In the genomic region with DNA sequence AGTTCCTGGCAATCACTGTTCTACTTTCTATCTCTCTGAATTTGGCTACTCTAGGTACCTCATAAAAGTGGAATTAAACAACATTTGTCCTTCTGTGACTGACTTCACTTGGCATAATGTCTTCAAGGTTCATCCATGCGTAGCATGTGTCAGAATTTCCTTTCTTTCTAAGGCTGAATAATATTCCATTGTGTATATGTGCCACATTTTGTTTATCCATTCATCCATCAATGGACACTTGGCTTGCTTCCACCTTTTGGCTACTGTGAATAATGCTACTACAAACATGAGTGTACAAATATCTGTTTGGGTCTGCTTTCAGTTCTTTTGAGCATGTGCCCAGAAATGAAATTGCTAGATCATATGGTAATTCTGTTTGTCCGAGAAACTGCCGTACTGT, we compare ENCODE assay signal across 22 cellular contexts. TPM values are rescaled to one million over a fixed set of nuclear protein-coding genes. Genes with fewer than 3 reads are reported as not detected.
DNase-seq lines count a peak whose midpoint lies in the region; ATAC-seq and TF ChIP-seq lines count a peak whose summit lies in the region.
"Had no signal": no experiment of that assay in that cellular context is flagged by ENCODE, and none has a peak within 500 bp of the region (broad histone marks: within the 10 kb centered on the region; RNA-seq: fewer than 3 reads in every experiment).

No MANE protein-coding gene starts in this region.

- CTCF ChIA-PET in MCF 10A (lab: Yijun Ruan, JAX), result no interaction called here

- POLR2A ChIA-PET in MCF 10A (lab: Yijun Ruan, JAX), result interaction anchor here (0.8 kb wide), 1 partner anchor 11 kb away, joined by 3 read pairs; no protein-coding TSS in a partner anchor

- DNase-seq in ELR (ENCODE audit: low read depth), result peak; percentile 29
- DNase-seq in NCI-H2081 (lab: John Stamatoyannopoulos, UW), result peak; percentile 58 to 86
- peak; percentile 53 for DNase-seq in astrocyte of the cerebellum (ENCODE audit: low read depth)
- peak; percentile 47 for DNase-seq in glomerular visceral epithelial cell (ENCODE audit: extremely low spot score)
- DNase-seq in posterior vena cava (ENCODE audit: low spot score), result no peak
- no peak for DNase-seq in MCF 10A (ENCODE audit: unreplicated experiment)
- DNase-seq in DMS153 (lab: John Stamatoyannopoulos, UW), result no peak
- DNase-seq: activated CD4-positive, alpha-beta T cell treated with anti-CD3 and anti-CD28 coated beads for 4 hours; activated CD8-positive, alpha-beta memory T cell treated with anti-CD3 and anti-CD28 coated beads, Interleukin-2, amount 50 U/mL, for 4 hours; activated effector memory CD4-positive, alpha-beta T cell treated with anti-CD3 and anti-CD28 coated beads, Interleukin-2, amount 50 U/mL, for 16 hours; GDM1; glutamatergic neuron; GM23248; immature natural killer cell; IMR-90; naive B cell; posterior cingulate gyrus; SJCRH30 had no signal

- in situ Hi-C loops in astrocyte of the cerebellum (cut with HindIII; ENCODE audit: low sequenced_read_pairs), result no loop called here

- H3K4me3 Mint-ChIP-seq in MCF 10A (ENCODE audit: unreplicated experiment), result no peak overlapping the region
- H3K4me3 Mint-ChIP-seq: immature natural killer cell, naive B cell had no signal

- no peaks in the 10 kb centered on the region for H3K9me3 Mint-ChIP-seq in MCF 10A (ENCODE audit: unreplicated experiment)
- H3K9me3 Mint-ChIP-seq: immature natural killer cell had no signal

- intact Hi-C loops in posterior vena cava (cut with DNase I) (loop anchor here in 1 of 2 donors (10.0 kb wide), 1 partner anchor 50 kb away; no protein-coding TSS in a partner anchor), MCF 10A (cut with micrococcal nuclease) (no loop called here)

- no peak for TF ChIP-seq CTCF in astrocyte of the cerebellum (IDR thresholded peaks at IDR 0.05; ENCODE audit: low read depth, low read length, missing control alignments)
- no peak for TF ChIP-seq CTCF in MCF 10A (IDR thresholded peaks at IDR 0.05; ENCODE audit: unreplicated experiment)

- no peaks in the 10 kb centered on the region for H3K36me3 Mint-ChIP-seq in MCF 10A (ENCODE audit: insufficient read depth, unreplicated experiment)
- H3K36me3 Mint-ChIP-seq: immature natural killer cell, naive B cell had no signal

- H3K27me3 Mint-ChIP-seq in MCF 10A (ENCODE audit: insufficient read depth, unreplicated experiment), result no peaks in the 10 kb centered on the region

- no peak overlapping the region for H3K27ac Mint-ChIP-seq in MCF 10A (ENCODE audit: low read depth, unreplicated experiment)
- H3K27ac Mint-ChIP-seq: naive B cell had no signal

- no peak for ATAC-seq in GM18519 (IDR thresholded peaks at IDR 0.05; ENCODE audit: low FRiP score, unreplicated experiment)

- H3K4me1 Mint-ChIP-seq in MCF 10A (ENCODE audit: insufficient read depth, unreplicated experiment), result peaks cover 5% of the 10 kb centered on the region
- H3K4me1 Mint-ChIP-seq: immature natural killer cell, naive B cell had no signal

- no TSS peak for BruUV-seq in MCF 10A (replicated peaks; lab: Mats Ljungman, UMichigan)

- no peak overlapping the region for H3K4me3 ChIP-seq in astrocyte of the cerebellum (ENCODE audit: low read depth, low read length)
- H3K4me3 ChIP-seq: GM23248, lung, SJCRH30, smooth muscle cell, testis had no signal

RNA-seq across cellular contexts. Expression of gene CACHD1, which starts 14.7 kb away (rescaled TPM):
- 10 to 100 TPM in 1 of 2 donors, 1 to 10 TPM in 1; 6.9 to 12.3 TPM for total RNA-seq in posterior vena cava
- total RNA-seq in MCF 10A (2022), result 2.9 and 3.9 TPM in 2 replicates

Comparison
In these comparisons a context has a peak if more than half of its experiments do, and no peak if none do; other contexts are left out.
1. DNase-seq: peak in ELR (single experiment), NCI-H2081 (2 of 2), astrocyte of the cerebellum (single experiment) and glomerular visceral epithelial cell (single experiment); none in posterior vena cava (single experiment), MCF 10A (single experiment) and DMS153 (single experiment).